ENCODE assay signal across 19 cellular contexts in the genomic region with DNA sequence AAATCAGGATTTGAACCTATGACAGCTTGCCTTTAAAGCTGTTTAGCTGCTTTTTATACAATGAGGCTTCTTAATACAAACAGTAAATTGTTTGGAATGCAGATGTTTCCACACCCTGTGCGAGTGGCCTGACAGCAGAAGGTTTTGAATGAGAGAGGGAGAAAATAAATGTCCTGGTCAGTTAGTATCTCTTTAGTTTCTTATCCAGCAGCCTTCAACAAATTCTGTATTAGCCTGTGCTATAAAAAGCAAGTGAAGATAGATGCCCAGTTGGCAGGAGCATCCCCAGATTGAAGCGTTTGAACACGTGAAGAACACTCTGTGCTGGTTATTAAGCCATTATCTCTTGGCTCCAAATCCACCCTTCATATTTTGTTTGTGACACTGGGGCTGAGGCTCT.
DNase-seq lines count a peak whose midpoint lies in the region; ATAC-seq, FAIRE-seq and TF ChIP-seq lines count a peak whose summit lies in the region.
"Had no signal": no experiment of that assay in that cellular context is flagged by ENCODE, and none has a peak within 500 bp of the region (broad histone marks: within the 10 kb centered on the region; RNA-seq: fewer than 3 reads in every experiment).

No MANE protein-coding gene starts in this region.

- H3K9me3 Mint-ChIP-seq in activated CD4-positive, alpha-beta T cell treated with anti-CD3 and anti-CD28 coated beads, Interleukin-2, amount 10 ng/mL, durations not matched to agents 7 days and 5 days, result no peaks in the 10 kb centered on the region
- H3K9me3 Mint-ChIP-seq: activated B cell treated with CpG ODN at 0.5 μM for 24 hours; activated naive CD8-positive, alpha-beta T cell treated with anti-CD3 and anti-CD28 coated beads for 36 hours; naive thymus-derived CD8-positive, alpha-beta T cell; stimulated activated memory B cell treated with anti-CD40 and anti-IgM and Interleukin-4, amounts not matched to agents 10 μg/mL and 1 μg/mL and 100 μg/mL, for 72 hours had no signal

- H3K27me3 ChIP-seq in bronchial epithelial cell (ENCODE audit: control insufficient read depth, insufficient read depth, low read length), result no peaks in the 10 kb centered on the region
- no peaks in the 10 kb centered on the region for H3K27me3 ChIP-seq in heart left ventricle
- H3K27me3 ChIP-seq in skeletal muscle tissue (ENCODE audit: control insufficient read depth in 3 of 3, insufficient read depth in 3 of 3, low read length in 3 of 3), result no peaks in the 10 kb centered on the region

- FAIRE-seq in bronchial epithelial cell (lab: Jason Lieb, UNC), result no peak

- H3K27ac ChIP-seq in heart left ventricle (peak overlapping the region; percentile 45 to 84 (median 81)), skeletal muscle tissue (ENCODE audit: low read depth, low read length) (peak overlapping the region; percentile 21)

- H3K36me3 Mint-ChIP-seq in activated CD4-positive, alpha-beta T cell treated with anti-CD3 and anti-CD28 coated beads, Interleukin-2, amount 10 ng/mL, durations not matched to agents 7 days and 5 days (ENCODE audit: low read depth), result no peaks in the 10 kb centered on the region
- H3K36me3 Mint-ChIP-seq: stimulated activated memory B cell treated with anti-CD40 and anti-IgM and Interleukin-4, amounts not matched to agents 10 μg/mL and 1 μg/mL and 100 μg/mL, for 72 hours had no signal

- DNase-seq in LNCaP clone FGC (ENCODE audit: low read depth) (peak; percentile 67), bronchial epithelial cell (ENCODE audit: low read depth) (peak; percentile 81), heart left ventricle (peak in 4 of 5 donors; percentile 53 to 70 (median 64)), DMS79 (lab: John Stamatoyannopoulos, UW) (no peak), NOMO-1 treated with dmso at 0.1 percent for 144 hours (lab: John Stamatoyannopoulos, UW; ENCODE audit: unreplicated experiment) (no peak)
- no peak for DNase-seq in activated CD4-positive, alpha-beta T cell treated with anti-CD3 and anti-CD28 coated beads, Interleukin-2, amount 10 ng/mL, durations not matched to agents 7 days and 5 days
- DNase-seq: activated B cell treated with CpG ODN at 0.5 μM for 24 hours; activated CD8-positive, alpha-beta memory T cell treated with anti-CD3 and anti-CD28 coated beads, Interleukin-2, amount 50 U/mL, for 48 hours; activated naive CD8-positive, alpha-beta T cell treated with anti-CD3 and anti-CD28 coated beads for 36 hours; KG1; left colon; naive thymus-derived CD8-positive, alpha-beta T cell; NCI-H2029 treated with DMSO at 0.1 percent for 48 hours; NK-92 treated with Interleukin-12 subunit alpha and Interleukin-12 subunit beta, amount 100 ng/mL, for 24 hours; retina; stimulated activated CD4-positive, alpha-beta T cell treated with anti-CD3 and anti-CD28 coated beads, Interleukin-4, amount 100 ng/mL, for 4 hours had no signal

- no peak overlapping the region for H3K27ac Mint-ChIP-seq in activated CD4-positive, alpha-beta T cell treated with anti-CD3 and anti-CD28 coated beads, Interleukin-2, amount 10 ng/mL, durations not matched to agents 7 days and 5 days
- H3K27ac Mint-ChIP-seq: activated B cell treated with CpG ODN at 0.5 μM for 24 hours; activated naive CD8-positive, alpha-beta T cell treated with anti-CD3 and anti-CD28 coated beads for 36 hours; stimulated activated memory B cell treated with anti-CD40 and anti-IgM and Interleukin-4, amounts not matched to agents 10 μg/mL and 1 μg/mL and 100 μg/mL, for 72 hours had no signal

- no peak for TF ChIP-seq CTCF in LNCaP clone FGC (IDR thresholded peaks at IDR 0.05; ENCODE audit: control insufficient read depth, extremely low read depth, insufficient read depth)
- no peak for TF ChIP-seq CTCF in bronchial epithelial cell (IDR thresholded peaks at IDR 0.05; ENCODE audit: insufficient read depth, low read length, severe bottlenecking)
- TF ChIP-seq CTCF in heart left ventricle (IDR thresholded peaks at IDR 0.05), result no peak

- CTCF ChIA-PET in activated CD4-positive, alpha-beta T cell treated with anti-CD3 and anti-CD28 coated beads, Interleukin-2, amount 10 ng/mL, durations not matched to agents 7 days and 5 days (lab: Charles Lee), result no interaction called here

- no peak overlapping the region for H3K4me3 ChIP-seq in LNCaP clone FGC (ENCODE audit: low read depth, low read length)
- H3K4me3 ChIP-seq in bronchial epithelial cell (ENCODE audit: low read depth, low read length), result no peak overlapping the region
- peak overlapping the region in 1 of 12 donors; percentile 4 for H3K4me3 ChIP-seq in heart left ventricle
- no peak overlapping the region for H3K4me3 ChIP-seq in skeletal muscle tissue (ENCODE audit: low read length in 3 of 3)

- no peaks in the 10 kb centered on the region for H3K27me3 Mint-ChIP-seq in activated CD4-positive, alpha-beta T cell treated with anti-CD3 and anti-CD28 coated beads, Interleukin-2, amount 10 ng/mL, durations not matched to agents 7 days and 5 days
- H3K27me3 Mint-ChIP-seq: activated B cell treated with CpG ODN at 0.5 μM for 24 hours; activated naive CD8-positive, alpha-beta T cell treated with anti-CD3 and anti-CD28 coated beads for 36 hours; naive thymus-derived CD8-positive, alpha-beta T cell; stimulated activated memory B cell treated with anti-CD40 and anti-IgM and Interleukin-4, amounts not matched to agents 10 μg/mL and 1 μg/mL and 100 μg/mL, for 72 hours had no signal

- H3K4me1 ChIP-seq in heart left ventricle (peaks cover 7 to 94% (median 62%) of the 10 kb centered on the region in 12 donors), skeletal muscle tissue (ENCODE audit: control insufficient read depth in 3 of 3, insufficient read depth in 3 of 3, low read length in 3 of 3) (peaks cover 24 to 37% (median 26%) of the 10 kb centered on the region in 3 donors)

- H3K9me3 ChIP-seq in heart left ventricle (no peaks in the 10 kb centered on the region), skeletal muscle tissue (ENCODE audit: control insufficient read depth in 3 of 3, low read length in 3 of 3) (no peaks in the 10 kb centered on the region)

- no peak for TF ChIP-seq POLR2A in heart left ventricle (IDR thresholded peaks at IDR 0.05)

- peak overlapping the region in 2 of 3 donors; percentile 4 to 45 for H3K9ac ChIP-seq in skeletal muscle tissue (ENCODE audit: low read depth in 1 of 3, low read length in 3 of 3)

- POLR2A ChIA-PET in activated CD4-positive, alpha-beta T cell treated with anti-CD3 and anti-CD28 coated beads, Interleukin-2, amount 10 ng/mL, durations not matched to agents 7 days and 5 days (lab: Charles Lee), result no interaction called here

- ATAC-seq in heart left ventricle (peak; percentile 87 to 91 (median 90)), HG03342 (IDR thresholded peaks at IDR 0.05; ENCODE audit: unreplicated experiment) (no peak)
- ATAC-seq: naive thymus-derived CD8-positive, alpha-beta T cell; stimulated activated memory B cell treated with anti-CD40 and anti-IgM and Interleukin-4, amounts not matched to agents 10 μg/mL and 1 μg/mL and 100 μg/mL, for 72 hours had no signal

- WGBS in heart left ventricle, 4 donors, result 32 to 44% (median 38%) methylated on average over 3 of the region's 3 CpGs

- peaks cover 12% of the 10 kb centered on the region for H3K4me1 Mint-ChIP-seq in activated CD4-positive, alpha-beta T cell treated with anti-CD3 and anti-CD28 coated beads, Interleukin-2, amount 10 ng/mL, durations not matched to agents 7 days and 5 days

- H3K36me3 ChIP-seq in bronchial epithelial cell (ENCODE audit: control insufficient read depth, insufficient read depth, low read length) (no peaks in the 10 kb centered on the region), heart left ventricle (no peaks in the 10 kb centered on the region), skeletal muscle tissue (ENCODE audit: control insufficient read depth in 3 of 3, insufficient read depth in 3 of 3, low read length in 3 of 3) (no peaks in the 10 kb centered on the region)

- intact Hi-C loops in heart left ventricle (cut with DNase I), result loop anchor here in 5 of 10 donors (2.0 to 10.0 kb wide), 6 partner anchors 62 to 182 kb away; a partner anchor contains a TSS

- no peak overlapping the region for H3K4me3 Mint-ChIP-seq in activated CD4-positive, alpha-beta T cell treated with anti-CD3 and anti-CD28 coated beads, Interleukin-2, amount 10 ng/mL, durations not matched to agents 7 days and 5 days
- H3K4me3 Mint-ChIP-seq: activated B cell treated with CpG ODN at 0.5 μM for 24 hours; activated naive CD8-positive, alpha-beta T cell treated with anti-CD3 and anti-CD28 coated beads for 36 hours; naive thymus-derived CD8-positive, alpha-beta T cell; stimulated activated memory B cell treated with anti-CD40 and anti-IgM and Interleukin-4, amounts not matched to agents 10 μg/mL and 1 μg/mL and 100 μg/mL, for 72 hours had no signal

Comparison
In these comparisons a context has a peak if more than half of its experiments do, and no peak if none do; other contexts are left out.
1. DNase-seq: peak in LNCaP clone FGC (single experiment), bronchial epithelial cell (single experiment) and heart left ventricle (4 of 5); none in DMS79 (single experiment), NOMO-1 treated with dmso at 0.1 percent for 144 hours (single experiment) and activated CD4-positive, alpha-beta T cell treated with anti-CD3 and anti-CD28 coated beads, Interleukin-2, amount 10 ng/mL, durations not matched to agents 7 days and 5 days (single experiment).